In the genomic region with DNA sequence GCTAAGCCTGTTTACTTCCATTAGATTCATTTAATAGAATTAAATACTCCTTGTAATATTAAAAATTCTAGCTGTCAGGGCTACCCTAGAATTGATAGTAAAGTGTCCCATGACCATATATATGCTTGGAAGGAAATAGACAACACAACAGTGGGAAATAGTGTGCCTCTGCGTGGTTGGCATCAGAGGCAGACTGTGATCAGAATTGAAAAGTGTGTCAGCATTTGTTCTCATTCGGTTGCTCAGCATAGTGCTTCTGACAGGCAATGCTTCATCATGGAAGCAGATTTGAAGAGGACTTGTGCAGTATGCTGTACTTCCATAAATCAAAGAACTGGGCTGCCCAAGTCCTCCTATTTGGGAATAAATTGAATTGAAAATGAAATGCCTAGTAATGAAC, we compare ENCODE assay signal across 17 cellular contexts.
"Had no signal": no experiment of that assay in that cellular context is flagged by ENCODE, and none has a peak within 500 bp of the region (broad histone marks: within the 10 kb centered on the region; RNA-seq: fewer than 3 reads in every experiment).

No MANE protein-coding gene starts in this region.

- H3K27me3 ChIP-seq: ovary, right lobe of liver, thyroid gland, vagina had no signal

- ATAC-seq: left lobe of liver; naive thymus-derived CD8-positive, alpha-beta T cell; right lobe of liver; stimulated activated naive CD8-positive, alpha-beta T cell treated with anti-CD3 and anti-CD28 coated beads, Interleukin-15, amount 100 ng/mL, for 72 hours had no signal

- H3K4me3 ChIP-seq: coronary artery, ovary, right lobe of liver, thyroid gland, vagina had no signal

- H3K36me3 ChIP-seq: ovary, right lobe of liver, thyroid gland, vagina had no signal

- H3K4me1 ChIP-seq: right lobe of liver, thyroid gland, vagina had no signal

- H3K9me3 ChIP-seq: ovary, right lobe of liver, thyroid gland, vagina had no signal

- DNase-seq: dermis blood vessel endothelial cell; kidney; mesendoderm; naive thymus-derived CD8-positive, alpha-beta T cell; nephron progenitor cell; ovary; right lobe of liver; small intestine; stimulated activated CD4-positive, alpha-beta T cell treated with anti-CD3 and anti-CD28 coated beads, Interleukin-15, amount 100 ng/mL, for 24 hours; stimulated activated CD4-positive, alpha-beta T cell treated with anti-CD3 and anti-CD28 coated beads, Interleukin-2, amount 100 ng/mL, for 48 hours; stimulated activated naive CD4-positive, alpha-beta T cell; stimulated activated naive CD8-positive, alpha-beta T cell treated with anti-CD3 and anti-CD28 coated beads, Interleukin-15, amount 100 ng/mL, for 72 hours; thyroid gland; trophoblast cell had no signal

- H3K27ac ChIP-seq: coronary artery, ovary, right lobe of liver, thyroid gland, vagina had no signal
